Comparison of ENCODE assay signal across 8 cellular contexts in genomic region chr7:2519119-2519930, GRCh38. TPM values are rescaled to one million over a fixed set of nuclear protein-coding genes. Genes with fewer than 3 reads are reported as not detected.
DNase-seq lines count a peak whose midpoint lies in the region; ATAC-seq, FAIRE-seq and TF ChIP-seq lines count a peak whose summit lies in the region.

Gene LFNG (plus strand): TSS chr7:2519774. CDS start chr7:2519862, 88 bp downstream.

- peak; percentile 71 for ATAC-seq in GM21423 (IDR thresholded peaks at IDR 0.05; ENCODE audit: unreplicated experiment)

- H3K9ac ChIP-seq in HUES6 (ENCODE audit: low read length) = peak within 1 kb of the TSS; percentile 64
- H3K9ac ChIP-seq in mucosa of stomach (ENCODE audit: low read length) = peak within 1 kb of the TSS; percentile 76

- H3K36me3 ChIP-seq in HUES6 (ENCODE audit: control insufficient read depth, insufficient read depth, low read length) (no peaks in the 10 kb centered on the region), esophagus (ENCODE audit: control insufficient read depth in 2 of 2, insufficient read depth in 2 of 2, low read length in 1 of 2) (no peaks in the 10 kb centered on the region), mucosa of stomach (ENCODE audit: control insufficient read depth, insufficient read depth, low read length) (no peaks in the 10 kb centered on the region)

- no peak for FAIRE-seq in D721Med (lab: Jason Lieb, UNC)

- 1% methylated on average over 53 to 95 of the region's 95 CpGs for WGBS in esophagus, 2 donors

- H3K9me3 ChIP-seq in HUES6 (ENCODE audit: control insufficient read depth, insufficient read depth, low read depth, low read length) (no peaks in the 10 kb centered on the region), esophagus (ENCODE audit: control insufficient read depth in 2 of 2, insufficient read depth in 1 of 2, low read depth in 1 of 2, low read length in 1 of 2) (no peaks in the 10 kb centered on the region), mucosa of stomach (ENCODE audit: control insufficient read depth, low read length) (no peaks in the 10 kb centered on the region)

- peaks cover 57% of the 10 kb centered on the region for H3K27me3 ChIP-seq in HUES6 (ENCODE audit: control insufficient read depth, insufficient read depth, low read length)
- no peaks in the 10 kb centered on the region for H3K27me3 ChIP-seq in esophagus (ENCODE audit: control insufficient read depth in 1 of 2, insufficient read depth in 2 of 2, low read length in 2 of 2)
- peaks cover 8% of the 10 kb centered on the region for H3K27me3 ChIP-seq in mucosa of stomach (ENCODE audit: control insufficient read depth, insufficient read depth, low read length)

- H3K4me3 ChIP-seq in HUES6 (ENCODE audit: low read depth, low read length) (peak within 1 kb of the TSS; percentile 78), esophagus (ENCODE audit: low read depth in 1 of 2, low read length in 2 of 2) (peak within 1 kb of the TSS; percentile 53 to 69), mucosa of stomach (ENCODE audit: low read length) (peak within 1 kb of the TSS; percentile 91)

- H3K27ac ChIP-seq in HUES6 (ENCODE audit: low read depth, low read length) = no peak within 1 kb of the TSS
- peak within 1 kb of the TSS; percentile 30 to 41 for H3K27ac ChIP-seq in esophagus (ENCODE audit: low read depth in 2 of 2, low read length in 1 of 2)

- no peak for TF ChIP-seq CTCF in D721Med (IDR thresholded peaks at IDR 0.05; ENCODE audit: insufficient read depth, missing control alignments)

- peak; percentile 99 for DNase-seq in D721Med (ENCODE audit: insufficient read length, low spot score)
- DNase-seq in OCI-M2 (lab: John Stamatoyannopoulos, UW; ENCODE audit: unreplicated experiment) = peak; percentile 27
- DNase-seq in activated T-cell treated with anti-CD3 and anti-CD28 coated beads for 48 hours (ENCODE audit: low read depth) = peak; percentile 84
- peak; percentile 69 to 74 for DNase-seq in stimulated activated CD8-positive, alpha-beta memory T cell treated with anti-CD3 and anti-CD28 coated beads, Interleukin-7, amount 100 ng/mL, for 1 hour (ENCODE audit: low read depth in 2 of 2)

- H3K4me1 ChIP-seq in HUES6 (ENCODE audit: control insufficient read depth, insufficient read depth, low read length) (peaks cover 69% of the 10 kb centered on the region), esophagus (ENCODE audit: control insufficient read depth in 2 of 2, insufficient read depth in 2 of 2, low read length in 1 of 2) (peaks cover 2 to 21% of the 10 kb centered on the region in 2 donors), mucosa of stomach (ENCODE audit: control insufficient read depth, insufficient read depth, low read length) (peaks cover 33% of the 10 kb centered on the region)

RNA-seq across cellular contexts. Expression of gene LFNG, which starts in this region (rescaled TPM):
- polyA plus RNA-seq in esophagus = 10 to 100 TPM; 12.0 to 13.7 TPM

Comparison
In these comparisons a context has a peak if more than half of its experiments do, and no peak if none do; other contexts are left out.
1. DNase-seq: peak in every context shown above with its lines; median percentile 99 in D721Med; 84 in activated T-cell treated with anti-CD3 and anti-CD28 coated beads for 48 hours; 72 in stimulated activated CD8-positive, alpha-beta memory T cell treated with anti-CD3 and anti-CD28 coated beads, Interleukin-7, amount 100 ng/mL, for 1 hour; 27 in OCI-M2.